In genomic region chr10:12605580-12606405, GRCh38 we compare ENCODE assay signal across 1 cellular context.
TF ChIP-seq lines count a peak whose summit lies in the region.

No MANE protein-coding gene starts in this region.

TF ChIP-seq in HepG2, 621 proteins besides CTCF, POLR2A, EP300 and RAD21 (continued from another document and continues in another):
- no peak for TF ChIP-seq HMGXB3 (CRISPR knock-in tag; IDR thresholded peaks at IDR 0.05; ENCODE audit: borderline replicate concordance)
- TF ChIP-seq ARHGAP35 (CRISPR knock-in tag; IDR thresholded peaks at IDR 0.05; ENCODE audit: borderline replicate concordance): no peak
- no peak for TF ChIP-seq RFX5 (IDR thresholded peaks at IDR 0.05; ENCODE audit: low read depth, low read length)
- no peak for TF ChIP-seq SMARCC2 (IDR thresholded peaks at IDR 0.05)
- TF ChIP-seq ZSCAN22 (CRISPR knock-in tag; IDR thresholded peaks at IDR 0.05): no peak
- no peak for TF ChIP-seq ZZZ3 (CRISPR knock-in tag; IDR thresholded peaks at IDR 0.05; ENCODE audit: borderline replicate concordance)
- TF ChIP-seq RBM39 (IDR thresholded peaks at IDR 0.05; ENCODE audit: low read depth, low read length, poor library complexity, severe bottlenecking): no peak
- no peak for TF ChIP-seq SMAD1 (CRISPR knock-in tag; IDR thresholded peaks at IDR 0.05; ENCODE audit: borderline replicate concordance, low read depth)
- no peak for TF ChIP-seq MIER2 (CRISPR knock-in tag; IDR thresholded peaks at IDR 0.05)
- no peak for TF ChIP-seq SNAPC5 (CRISPR knock-in tag; IDR thresholded peaks at IDR 0.05; ENCODE audit: borderline replicate concordance)
- TF ChIP-seq NR2F2 (IDR thresholded peaks at IDR 0.05; ENCODE audit: borderline replicate concordance, low read depth): no peak
- no peak for TF ChIP-seq FOSL1 (CRISPR knock-in tag; IDR thresholded peaks at IDR 0.05; ENCODE audit: borderline replicate concordance)
- no peak for TF ChIP-seq ZNF569 (CRISPR knock-in tag; IDR thresholded peaks at IDR 0.05; ENCODE audit: borderline replicate concordance)
- no peak for TF ChIP-seq PRPF4 (IDR thresholded peaks at IDR 0.05; ENCODE audit: low read depth, low read length, poor library complexity, severe bottlenecking)
- TF ChIP-seq ZNF549 (CRISPR knock-in tag; IDR thresholded peaks at IDR 0.05): no peak
- no peak for TF ChIP-seq ZSCAN29 (CRISPR knock-in tag; conservative IDR thresholded peaks at IDR 0.05)
- no peak for TF ChIP-seq ZNF496 (CRISPR knock-in tag; IDR thresholded peaks at IDR 0.05; ENCODE audit: insufficient replicate concordance)
- TF ChIP-seq FLYWCH1 (CRISPR knock-in tag; IDR thresholded peaks at IDR 0.05): no peak
- TF ChIP-seq KAT2B (IDR thresholded peaks at IDR 0.05; ENCODE audit: borderline replicate concordance, low read depth, low read length): no peak
- TF ChIP-seq KDM4B (CRISPR knock-in tag; IDR thresholded peaks at IDR 0.05): no peak
- no peak for TF ChIP-seq ZNF891 (CRISPR knock-in tag; IDR thresholded peaks at IDR 0.05)
- TF ChIP-seq ATAD3A (CRISPR knock-in tag; IDR thresholded peaks at IDR 0.05): no peak
- TF ChIP-seq TEAD3 (CRISPR knock-in tag; optimal IDR thresholded peaks at IDR 0.05; ENCODE audit: borderline replicate concordance): no peak
- no peak for TF ChIP-seq KLF13 (CRISPR knock-in tag; IDR thresholded peaks at IDR 0.05)
- TF ChIP-seq ZBTB1 (CRISPR knock-in tag; IDR thresholded peaks at IDR 0.05; ENCODE audit: borderline replicate concordance): no peak
- no peak for TF ChIP-seq ZHX1 (CRISPR knock-in tag; IDR thresholded peaks at IDR 0.05; ENCODE audit: low read depth)
- TF ChIP-seq MTERF4 (CRISPR knock-in tag; IDR thresholded peaks at IDR 0.05): no peak
- no peak for TF ChIP-seq MTA3 (CRISPR knock-in tag; IDR thresholded peaks at IDR 0.05)
- TF ChIP-seq E2F1 (CRISPR knock-in tag; IDR thresholded peaks at IDR 0.05): no peak
- TF ChIP-seq ZNF782 (CRISPR knock-in tag; IDR thresholded peaks at IDR 0.05; ENCODE audit: borderline replicate concordance): no peak
- no peak for TF ChIP-seq ZNF326 (CRISPR knock-in tag; IDR thresholded peaks at IDR 0.05; ENCODE audit: borderline replicate concordance)
- TF ChIP-seq ZNF234 (CRISPR knock-in tag; conservative IDR thresholded peaks at IDR 0.05): no peak
- no peak for TF ChIP-seq HCFC1 (IDR thresholded peaks at IDR 0.05; ENCODE audit: low read depth, low read length)
- TF ChIP-seq HOXA5 (CRISPR knock-in tag; IDR thresholded peaks at IDR 0.05): no peak
- no peak for TF ChIP-seq MAZ (IDR thresholded peaks at IDR 0.05; ENCODE audit: borderline replicate concordance, low read depth, low read length)
- TF ChIP-seq MAZ (CRISPR knock-in tag; IDR thresholded peaks at IDR 0.05; ENCODE audit: low read depth): 0 out of 2 replicates have a peak, but pooled peaks have one; percentile 23
- no peak for TF ChIP-seq ZC3H4 (CRISPR knock-in tag; IDR thresholded peaks at IDR 0.05; ENCODE audit: borderline replicate concordance)
- TF ChIP-seq LBX2 (CRISPR knock-in tag; IDR thresholded peaks at IDR 0.05; ENCODE audit: borderline replicate concordance): no peak
- no peak for TF ChIP-seq HNF4G (IDR thresholded peaks at IDR 0.05; ENCODE audit: borderline replicate concordance, low read depth, low read length)
- no peak for TF ChIP-seq HNF4G (CRISPR knock-in tag; IDR thresholded peaks at IDR 0.05; ENCODE audit: borderline replicate concordance, low read depth)
- no peak for TF ChIP-seq PREB (CRISPR knock-in tag; IDR thresholded peaks at IDR 0.05)
- no peak for TF ChIP-seq SP5 (CRISPR knock-in tag; IDR thresholded peaks at IDR 0.05; ENCODE audit: borderline replicate concordance, low read depth)
- TF ChIP-seq ARID5B (CRISPR knock-in tag; IDR thresholded peaks at IDR 0.05): peak; percentile 74
- no peak for TF ChIP-seq HBP1 (CRISPR knock-in tag; IDR thresholded peaks at IDR 0.05; ENCODE audit: low read depth)
- no peak for TF ChIP-seq ZBTB42 (CRISPR knock-in tag; IDR thresholded peaks at IDR 0.05)
- no peak for TF ChIP-seq ZNF430 (CRISPR knock-in tag; IDR thresholded peaks at IDR 0.05)
